8 cellular contexts compared by ENCODE assay signal in the genomic region with DNA sequence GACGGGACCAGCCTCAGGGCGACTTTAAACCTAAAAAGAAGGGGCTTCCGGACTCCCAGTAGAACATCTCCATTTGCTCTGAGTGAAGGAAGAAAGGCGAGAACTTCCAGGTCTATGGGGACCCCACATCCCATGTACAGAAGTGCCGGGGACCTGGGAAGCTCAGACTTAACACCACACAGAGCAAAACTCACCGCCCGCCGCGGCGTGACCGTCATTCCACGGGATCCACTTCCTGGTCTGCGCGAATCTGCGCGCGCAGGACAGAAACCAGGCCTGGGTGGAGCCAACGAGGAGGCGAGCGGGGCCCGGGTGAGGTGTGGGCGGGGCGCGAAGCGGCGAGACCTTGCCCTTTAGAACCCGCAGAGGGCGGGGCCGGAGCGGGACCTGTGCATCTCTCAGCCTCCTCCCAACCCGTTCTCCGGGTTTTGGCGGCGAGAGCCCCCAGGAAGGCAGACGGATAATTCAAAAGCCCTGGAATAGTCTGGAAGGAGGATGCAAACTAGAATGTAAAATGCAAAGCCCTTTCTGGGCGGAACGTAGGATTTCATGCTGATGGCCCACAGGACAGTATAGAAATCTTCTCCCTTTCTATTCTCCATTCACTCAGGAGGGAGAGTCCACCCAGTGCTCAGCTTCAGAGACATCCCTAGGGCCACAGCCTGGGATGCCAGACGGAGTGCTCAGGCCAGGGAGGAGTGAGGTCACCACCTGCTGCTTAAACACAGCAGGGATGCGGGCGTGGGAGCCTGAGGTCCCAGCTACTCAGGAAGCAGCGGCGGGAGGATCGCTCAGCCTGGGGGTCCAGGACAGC. TPM values are rescaled to one million over a fixed set of nuclear protein-coding genes. Genes with fewer than 3 reads are reported as not detected.
A peak's percentile ranks its signal among the peaks of the same experiment; 100 is the strongest.
DNase-seq lines count a peak whose midpoint lies in the region; ATAC-seq and TF ChIP-seq lines count a peak whose summit lies in the region.
"Not testable (repeated sequence)": the region's sequence is repeated elsewhere in the genome, so short reads cannot be mapped to it uniquely, and the experiment has no call there.

TSS of gene ZNF468 (minus strand) at position 242 of the 814 bp plus-strand sequence. CDS start 3,347 bp downstream, outside the sequence.

- CTCF ChIA-PET in Calu3 (lab: Charles Lee): not testable (repeated sequence)

- ATAC-seq in GM21381 (IDR thresholded peaks at IDR 0.05; ENCODE audit: unreplicated experiment): peak; percentile 96

- not testable (repeated sequence) for H3K9me3 ChIP-seq in OCI-LY3 (ENCODE audit: insufficient read depth, low read length)

- H4K20me1 ChIP-seq in OCI-LY3 (ENCODE audit: insufficient read depth, low read length): not testable (repeated sequence)

- not testable (repeated sequence) for H3K4me1 ChIP-seq in OCI-LY3 (ENCODE audit: low read length)

- not testable (repeated sequence) for H3K27me3 Mint-ChIP-seq in Calu3 (ENCODE audit: unreplicated experiment)

- BruUV-seq in Calu3 (replicated peaks; lab: Mats Ljungman, UMichigan): not testable (repeated sequence)

- H3K27me3 ChIP-seq in OCI-LY3 (ENCODE audit: low read depth, low read length): not testable (repeated sequence)

- peak within 1 kb of the TSS; percentile 97 for H3K4me2 ChIP-seq in OCI-LY3 (ENCODE audit: low read length)

- peak within 1 kb of the TSS; percentile 16; the same call in 1 of the 2 replicates for H3K27ac ChIP-seq in OCI-LY3 (ENCODE audit: low read length)

- peaks cover 14% of the 10 kb centered on the region for H3K9me3 Mint-ChIP-seq in Calu3 (ENCODE audit: low read depth, unreplicated experiment)

- peak within 1 kb of the TSS; percentile 84 for H3K4me3 Mint-ChIP-seq in Calu3 (ENCODE audit: low read depth, unreplicated experiment)

- DNase-seq in Calu3: peak; percentile 69
- peak; percentile 42 for DNase-seq in HT1080 (ENCODE audit: low read depth)
- peak; percentile 60 for DNase-seq in activated T-cell treated with anti-CD3 and anti-CD28 coated beads for 48 hours (ENCODE audit: low read depth)
- DNase-seq in epithelial cell of esophagus (ENCODE audit: low read depth): peak; percentile 66
- peak; percentile 55 for DNase-seq in midbrain (lab: John Stamatoyannopoulos, UW)
- peak; percentile 29 for DNase-seq in stimulated activated CD8-positive, alpha-beta memory T cell treated with anti-CD3 and anti-CD28 coated beads, Interleukin-15, amount 100 ng/mL, for 24 hours (ENCODE audit: low read depth)

- intact Hi-C loops in Calu3 (cut with micrococcal nuclease; ENCODE audit: unreplicated experiment): loop anchor here (10.0 kb wide), 1 partner anchor 47 kb away; no protein-coding TSS in a partner anchor

- peaks cover 17% of the 10 kb centered on the region for H3K36me3 Mint-ChIP-seq in Calu3 (ENCODE audit: insufficient read depth, unreplicated experiment)

- peak within 1 kb of the TSS; percentile 83 for H3K9ac ChIP-seq in OCI-LY3 (ENCODE audit: low read length)

- peak within 1 kb of the TSS; percentile 60 for H3K27ac Mint-ChIP-seq in Calu3 (ENCODE audit: unreplicated experiment)

- not testable (repeated sequence) for TF ChIP-seq CTCF in Calu3 (IDR thresholded peaks at IDR 0.05; ENCODE audit: unreplicated experiment); OCI-LY3 (IDR thresholded peaks at IDR 0.05; ENCODE audit: low read depth, low read length); epithelial cell of esophagus (IDR thresholded peaks at IDR 0.05; ENCODE audit: insufficient read depth, low read depth, low read length, missing control alignments)

- not testable (repeated sequence) for H3K4me1 Mint-ChIP-seq in Calu3 (ENCODE audit: low read depth, unreplicated experiment)

- H3K79me2 ChIP-seq in OCI-LY3 (ENCODE audit: low read length): peaks cover 15% of the 10 kb centered on the region

- peak within 1 kb of the TSS; percentile 94 for H3K4me3 ChIP-seq in OCI-LY3 (ENCODE audit: low read length)
- peak within 1 kb of the TSS; percentile 66 for H3K4me3 ChIP-seq in epithelial cell of esophagus (ENCODE audit: low read length)

- H2AFZ ChIP-seq in OCI-LY3 (ENCODE audit: low read depth, low read length): peak within 1 kb of the TSS; percentile 96

- peaks cover 18% of the 10 kb centered on the region for H3K36me3 ChIP-seq in OCI-LY3 (replicated peaks; ENCODE audit: low read depth, low read length)

RNA-seq across cellular contexts. Expression of gene ZNF468, which starts in this region (rescaled TPM):
- 21.1 and 24.9 TPM in 2 replicates for total RNA-seq in Calu3 (2022)
- 4.5 and 9.3 TPM in 2 replicates for total RNA-seq in HT1080 (2014; rRNA removed; shearing (Covaris generic))
- polyA plus RNA-seq in HT1080 (2015; cell fraction: cytosol; rRNA removed): 1.8 and 2.5 TPM in 2 replicates
- 2.2 and 2.4 TPM in 2 replicates for polyA plus RNA-seq in HT1080 (2015; cell fraction: nucleus; rRNA removed)

Comparison
In these comparisons a context has a peak if more than half of its experiments do, and no peak if none do; other contexts are left out.
1. Peak in every context shown above with its lines: DNase-seq, ATAC-seq, H3K4me3 ChIP-seq and H3K27ac ChIP-seq.